Comparison of ENCODE assay signal across 14 cellular contexts in the genomic region with DNA sequence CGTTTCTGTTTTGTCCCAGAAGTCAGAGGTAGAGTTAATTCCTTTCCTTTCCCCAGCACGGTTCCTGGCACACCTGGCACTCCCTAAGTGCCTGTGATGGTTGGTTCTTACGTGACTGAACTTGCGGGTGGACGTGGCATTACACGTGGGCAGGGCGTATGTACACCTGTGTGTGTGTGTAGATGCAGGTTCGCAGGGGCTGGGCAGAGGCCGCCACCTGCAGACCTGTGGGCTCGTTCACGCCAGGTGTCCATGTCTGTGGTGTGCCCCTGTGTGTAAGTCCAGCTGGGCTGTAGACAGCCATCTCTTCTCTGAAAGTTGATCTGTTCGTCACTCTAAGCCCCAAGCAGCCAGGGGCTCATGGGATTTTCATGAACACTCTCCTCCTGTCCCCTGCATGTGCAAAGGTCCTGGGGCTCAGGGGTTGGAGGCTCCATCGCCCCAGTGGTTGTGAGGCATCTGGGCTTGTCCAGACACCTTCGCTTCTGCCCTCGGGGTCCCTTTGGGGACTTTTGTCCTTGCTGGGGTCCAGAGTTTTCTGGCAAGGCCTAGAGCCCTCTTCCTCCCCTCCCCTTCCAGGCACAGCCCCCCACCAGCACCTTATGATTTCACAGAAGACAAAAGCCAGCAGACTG. TPM values are rescaled to one million over a fixed set of nuclear protein-coding genes. Genes with fewer than 3 reads are reported as not detected.
"Had no signal": no experiment of that assay in that cellular context is flagged by ENCODE, and none has a peak within 500 bp of the region (broad histone marks: within the 10 kb centered on the region; RNA-seq: fewer than 3 reads in every experiment).

No MANE protein-coding gene starts in this region.

- H3K9me3 ChIP-seq: heart left ventricle, transverse colon had no signal

- DNase-seq: activated B cell treated with CpG ODN at 0.5 μM for 24 hours; activated CD4-positive, alpha-beta T cell treated with anti-CD3 and anti-CD28 coated beads, Interleukin-2, amount 50 U/mL, for 1 hour; activated naive CD4-positive, alpha-beta T cell treated with anti-CD3 and anti-CD28 coated beads for 36 hours; activated T-cell treated with anti-CD3 and anti-CD28 coated beads for 4 hours; caudate nucleus; effector CD4-positive, alpha-beta T cell; foreskin melanocyte; transverse colon had no signal

- H3K27ac ChIP-seq: coronary artery, heart left ventricle, transverse colon had no signal

- H3K4me3 ChIP-seq: coronary artery, heart left ventricle, smooth muscle cell, transverse colon had no signal

- ATAC-seq: activated T-helper 17 cell treated with anti-CD3 and anti-CD28 coated beads, Interleukin-2, amount 50 U/mL, for 72 hours; stimulated activated effector memory CD8-positive, alpha-beta T cell treated with anti-CD3 and anti-CD28 coated beads, Interleukin-12 subunit alpha, Interleukin-12 subunit beta, amount 100 ng/mL, for 72 hours had no signal

- H3K4me2 ChIP-seq: smooth muscle cell had no signal

- H3K36me3 ChIP-seq: heart left ventricle, transverse colon had no signal

RNA-seq across cellular contexts. Expression of a gene that starts 5.6 kb away (rescaled TPM):
- total RNA-seq: activated naive CD4-positive, alpha-beta T cell treated with anti-CD3 and anti-CD28 coated beads for 36 hours had no signal
- polyA plus RNA-seq: liver had no signal
